Comparison of ENCODE assay signal across 33 cellular contexts in the genomic region with DNA sequence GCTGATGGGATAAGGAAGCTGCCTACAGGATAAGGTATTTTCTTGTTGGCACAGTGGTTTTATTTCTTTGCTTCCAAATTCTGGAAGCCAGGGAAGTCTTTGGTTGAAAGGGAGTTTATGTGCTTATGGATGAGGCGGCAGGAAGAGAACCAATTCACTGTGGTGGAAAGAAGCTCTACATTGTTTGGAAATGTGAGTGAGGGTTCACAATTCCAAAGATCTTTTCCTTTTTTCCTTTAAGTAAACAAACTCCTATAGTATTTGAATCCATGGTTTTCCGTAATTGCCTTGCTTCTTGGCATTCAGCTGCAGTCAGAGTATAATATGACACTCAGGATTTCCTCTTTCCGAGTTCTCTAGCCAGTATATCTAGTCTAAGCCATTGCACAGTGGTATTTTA.
"Had no signal": no experiment of that assay in that cellular context is flagged by ENCODE, and none has a peak within 500 bp of the region (broad histone marks: within the 10 kb centered on the region; RNA-seq: fewer than 3 reads in every experiment).

No MANE protein-coding gene starts in this region.

- H3K27ac Mint-ChIP-seq: activated B cell treated with CpG ODN at 0.5 μM for 24 hours; activated CD4-positive, alpha-beta memory T cell treated with anti-CD3 and anti-CD28 coated beads for 36 hours; activated CD4-positive, alpha-beta T cell treated with anti-CD3 and anti-CD28 coated beads, Interleukin-2, amount 10 ng/mL, durations not matched to agents 24 days and 14 days; activated CD8-positive, alpha-beta T cell treated with anti-CD3 and anti-CD28 coated beads for 36 hours; activated naive CD4-positive, alpha-beta T cell treated with anti-CD3 and anti-CD28 coated beads for 36 hours; activated naive CD4-positive, alpha-beta T cell treated with anti-CD3 and anti-CD28 coated beads, Interleukin-2, amount 50 U/mL, for 72 hours; activated naive CD8-positive, alpha-beta T cell treated with anti-CD3 and anti-CD28 coated beads for 36 hours; activated T-cell treated with anti-CD3 and anti-CD28 coated beads, Interleukin-2, amount 50 U/mL, for 72 hours; activated T-helper 1 cell treated with anti-CD3 and anti-CD28 coated beads, Interleukin-12 subunit alpha, Interleukin-12 subunit beta, Interleukin-2, Interleukin-4 antibody, amounts not matched to agents 30 ng/mL and 10 ng/mL and 1 ng/mL, durations not matched to agents 14 hours and 24 hours and 36 hours; activated T-helper 17 cell treated with anti-CD3 and anti-CD28 coated beads, Interleukin-2, amount 50 U/mL, for 72 hours; T-helper 1 cell treated with Interleukin-12 subunit alpha and Interleukin-12 subunit beta and Interleukin-4 antibody, amounts not matched to agents 30 μg/mL and 1 μg/mL, for 36 hours; T-helper 2 cell treated with Interferon-gamma antibody and Interleukin-4, amounts not matched to agents 5 μg/mL and 100 μg/mL, for 36 hours had no signal

- H3K27me3 ChIP-seq: adrenal gland had no signal

- H3K4me3 ChIP-seq: adrenal gland, body of pancreas, breast epithelium had no signal

- H3K4me1 Mint-ChIP-seq: activated B cell treated with CpG ODN at 0.5 μM for 24 hours; activated CD4-positive, alpha-beta T cell treated with anti-CD3 and anti-CD28 coated beads, Interleukin-2, amount 10 ng/mL, durations not matched to agents 24 days and 14 days; activated naive CD8-positive, alpha-beta T cell treated with anti-CD3 and anti-CD28 coated beads for 36 hours; activated T-helper 17 cell treated with anti-CD3 and anti-CD28 coated beads, Interleukin-2, amount 50 U/mL, for 72 hours had no signal

- H3K9me3 ChIP-seq: adrenal gland, body of pancreas, breast epithelium had no signal

- H3K27me3 Mint-ChIP-seq: activated B cell treated with CpG ODN at 0.5 μM for 24 hours had no signal

- DNase-seq: activated B cell treated with CpG ODN at 0.5 μM for 24 hours; activated CD4-positive, alpha-beta memory T cell treated with anti-CD3 and anti-CD28 coated beads for 36 hours; activated CD4-positive, alpha-beta T cell treated with anti-CD3 and anti-CD28 coated beads for 4 hours; activated CD4-positive, alpha-beta T cell treated with anti-CD3 and anti-CD28 coated beads, Interleukin-2, amount 10 ng/mL, durations not matched to agents 24 days and 14 days; activated CD4-positive, alpha-beta T cell treated with anti-CD3 and anti-CD28 coated beads, Interleukin-2, amount 50 U/mL, for 1 hour; activated CD4-positive, alpha-beta T cell treated with anti-CD3 and anti-CD28 coated beads, Interleukin-2, amount 50 U/mL, for 4 hours; activated CD4-positive, CD25-positive, alpha-beta regulatory T cell treated with anti-CD3 and anti-CD28 coated beads, Interleukin-2, amount 50 U/mL, for 72 hours; activated CD8-positive, alpha-beta memory T cell treated with anti-CD3 and anti-CD28 coated beads, Interleukin-2, amount 50 U/mL, for 4 hours; activated CD8-positive, alpha-beta T cell treated with anti-CD3 and anti-CD28 coated beads for 36 hours; activated gamma-delta T cell treated with Interleukin-2 at 50 U/mL for 16 hours; activated naive CD4-positive, alpha-beta T cell; activated naive CD4-positive, alpha-beta T cell treated with anti-CD3 and anti-CD28 coated beads for 36 hours; activated naive CD4-positive, alpha-beta T cell treated with anti-CD3 and anti-CD28 coated beads, Interleukin-2, amount 50 U/mL, for 16 hours; activated naive CD8-positive, alpha-beta T cell treated with anti-CD3 and anti-CD28 coated beads for 36 hours; activated T-cell treated with anti-CD3 and anti-CD28 coated beads for 4 hours; activated T-cell treated with anti-CD3 and anti-CD28 coated beads, Interleukin-2, amount 50 U/mL, for 1 hour; activated T-cell treated with anti-CD3 and anti-CD28 coated beads, Interleukin-2, amount 50 U/mL, for 4 hours; activated T-cell treated with anti-CD3 and anti-CD28 coated beads, Interleukin-2, amount 50 U/mL, for 72 hours; adrenal gland; amniotic stem cell; body of pancreas; brain microvascular endothelial cell; central memory CD4-positive, alpha-beta T cell; T-helper 1 cell; T-helper 2 cell; T-helper 9 cell had no signal

- H3K4me3 Mint-ChIP-seq: activated B cell treated with CpG ODN at 0.5 μM for 24 hours; activated CD4-positive, alpha-beta memory T cell treated with anti-CD3 and anti-CD28 coated beads for 36 hours; activated CD4-positive, alpha-beta T cell treated with anti-CD3 and anti-CD28 coated beads, Interleukin-2, amount 10 ng/mL, durations not matched to agents 24 days and 14 days; activated CD8-positive, alpha-beta T cell treated with anti-CD3 and anti-CD28 coated beads for 36 hours; activated naive CD4-positive, alpha-beta T cell treated with anti-CD3 and anti-CD28 coated beads for 36 hours; activated naive CD8-positive, alpha-beta T cell treated with anti-CD3 and anti-CD28 coated beads for 36 hours; activated T-cell treated with anti-CD3 and anti-CD28 coated beads, Interleukin-2, amount 50 U/mL, for 4 hours; activated T-cell treated with anti-CD3 and anti-CD28 coated beads, Interleukin-2, amount 50 U/mL, for 72 hours; activated T-helper 1 cell treated with anti-CD3 and anti-CD28 coated beads, Interleukin-12 subunit alpha, Interleukin-12 subunit beta, Interleukin-2, Interleukin-4 antibody, amounts not matched to agents 30 ng/mL and 10 ng/mL and 1 ng/mL, durations not matched to agents 14 hours and 24 hours and 36 hours; activated T-helper 17 cell treated with anti-CD3 and anti-CD28 coated beads, Interleukin-2, amount 50 U/mL, for 72 hours; T-helper 1 cell treated with Interleukin-12 subunit alpha and Interleukin-12 subunit beta and Interleukin-4 antibody, amounts not matched to agents 30 μg/mL and 1 μg/mL, for 36 hours; T-helper 2 cell treated with Interferon-gamma antibody and Interleukin-4, amounts not matched to agents 5 μg/mL and 100 μg/mL, for 36 hours had no signal

- H3K36me3 Mint-ChIP-seq: activated CD4-positive, alpha-beta memory T cell treated with anti-CD3 and anti-CD28 coated beads for 36 hours; activated naive CD4-positive, alpha-beta T cell treated with anti-CD3 and anti-CD28 coated beads, Interleukin-2, amount 50 U/mL, for 72 hours; activated naive CD8-positive, alpha-beta T cell treated with anti-CD3 and anti-CD28 coated beads for 36 hours had no signal

- H3K36me3 ChIP-seq: adrenal gland, brain microvascular endothelial cell, breast epithelium had no signal

- H3K4me1 ChIP-seq: adrenal gland, body of pancreas, breast epithelium had no signal

- H3K9me3 Mint-ChIP-seq: activated B cell treated with CpG ODN at 0.5 μM for 24 hours; activated CD4-positive, alpha-beta memory T cell treated with anti-CD3 and anti-CD28 coated beads for 36 hours; activated CD4-positive, alpha-beta T cell treated with anti-CD3 and anti-CD28 coated beads, Interleukin-2, amount 10 ng/mL, durations not matched to agents 24 days and 14 days; activated CD8-positive, alpha-beta T cell treated with anti-CD3 and anti-CD28 coated beads for 36 hours; activated naive CD4-positive, alpha-beta T cell treated with anti-CD3 and anti-CD28 coated beads for 36 hours; activated naive CD4-positive, alpha-beta T cell treated with anti-CD3 and anti-CD28 coated beads, Interleukin-2, amount 50 U/mL, for 72 hours; activated naive CD8-positive, alpha-beta T cell treated with anti-CD3 and anti-CD28 coated beads for 36 hours; activated T-cell treated with anti-CD3 and anti-CD28 coated beads, Interleukin-2, amount 50 U/mL, for 4 hours; activated T-cell treated with anti-CD3 and anti-CD28 coated beads, Interleukin-2, amount 50 U/mL, for 72 hours; activated T-helper 1 cell treated with anti-CD3 and anti-CD28 coated beads, Interleukin-12 subunit alpha, Interleukin-12 subunit beta, Interleukin-2, Interleukin-4 antibody, amounts not matched to agents 30 ng/mL and 10 ng/mL and 1 ng/mL, durations not matched to agents 14 hours and 24 hours and 36 hours; activated T-helper 17 cell treated with anti-CD3 and anti-CD28 coated beads, Interleukin-2, amount 50 U/mL, for 72 hours; T-helper 1 cell treated with Interleukin-12 subunit alpha and Interleukin-12 subunit beta and Interleukin-4 antibody, amounts not matched to agents 30 μg/mL and 1 μg/mL, for 36 hours; T-helper 2 cell treated with Interferon-gamma antibody and Interleukin-4, amounts not matched to agents 5 μg/mL and 100 μg/mL, for 36 hours had no signal

- H3K27ac ChIP-seq: adrenal gland, body of pancreas, brain microvascular endothelial cell, breast epithelium, VCaP had no signal
